8 cellular contexts compared by ENCODE assay signal in genomic region chr14:31420319-31421081, GRCh38. TPM values are rescaled to one million over a fixed set of nuclear protein-coding genes. Genes with fewer than 3 reads are reported as not detected.
DNase-seq lines count a peak whose midpoint lies in the region; ATAC-seq, FAIRE-seq and TF ChIP-seq lines count a peak whose summit lies in the region.

TSS of gene HEATR5A (minus strand) at chr14:31420550. CDS start at chr14:31402975, 17,575 bp downstream.

- peak within 1 kb of the TSS; percentile 90 for H3K27ac Mint-ChIP-seq in T-helper 2 cell treated with Interferon-gamma antibody and Interleukin-4, amounts not matched to agents 5 μg/mL and 100 μg/mL, for 36 hours
- H3K27ac Mint-ChIP-seq in astrocyte (ENCODE audit: unreplicated experiment) = peak within 1 kb of the TSS; percentile 92

- peaks cover 20% of the 10 kb centered on the region for H3K4me1 Mint-ChIP-seq in T-helper 2 cell treated with Interferon-gamma antibody and Interleukin-4, amounts not matched to agents 5 μg/mL and 100 μg/mL, for 36 hours (ENCODE audit: low read depth)
- peaks cover 7% of the 10 kb centered on the region for H3K4me1 Mint-ChIP-seq in astrocyte (ENCODE audit: low read depth, unreplicated experiment)

- H3K9me3 Mint-ChIP-seq in T-helper 2 cell treated with Interferon-gamma antibody and Interleukin-4, amounts not matched to agents 5 μg/mL and 100 μg/mL, for 36 hours = no peaks in the 10 kb centered on the region
- no peaks in the 10 kb centered on the region for H3K9me3 Mint-ChIP-seq in astrocyte (ENCODE audit: unreplicated experiment)

- H3K36me3 ChIP-seq in astrocyte (ENCODE audit: insufficient read depth, low read length) (no peaks in the 10 kb centered on the region), rectal smooth muscle tissue (ENCODE audit: control insufficient read depth, insufficient read depth, low read length) (no peaks in the 10 kb centered on the region), vagina (no peaks in the 10 kb centered on the region)

- H3K79me2 ChIP-seq in astrocyte (ENCODE audit: insufficient read depth, low read length) = peaks cover 46% of the 10 kb centered on the region

- TF ChIP-seq POLR2A in vagina (IDR thresholded peaks at IDR 0.05) = peak in 1 of 2 donors; percentile 97

- H3K9me3 ChIP-seq in astrocyte (ENCODE audit: insufficient read depth, low read depth, low read length) = no peaks in the 10 kb centered on the region
- H3K9me3 ChIP-seq in vagina = no peaks in the 10 kb centered on the region

- intact Hi-C loops in vagina (cut with DNase I) = no loop called here

- H3K4me3 Mint-ChIP-seq in T-helper 2 cell treated with Interferon-gamma antibody and Interleukin-4, amounts not matched to agents 5 μg/mL and 100 μg/mL, for 36 hours = peak within 1 kb of the TSS; percentile 97
- H3K4me3 Mint-ChIP-seq in astrocyte (ENCODE audit: unreplicated experiment) = peak within 1 kb of the TSS; percentile 96

- peak; percentile 91 for DNase-seq in GM18507 (ENCODE audit: extremely low spot score, insufficient read length, low read depth)
- DNase-seq in NCI-H1930 (lab: John Stamatoyannopoulos, UW) = peak; percentile 84 to 91
- DNase-seq in T-helper 2 cell treated with Interferon-gamma antibody and Interleukin-4, amounts not matched to agents 5 μg/mL and 100 μg/mL, for 36 hours (ENCODE audit: low spot score) = peak; percentile 91
- peak; percentile 92 for DNase-seq in astrocyte (ENCODE audit: low read depth)
- DNase-seq in hepatic stellate cell (ENCODE audit: low spot score) = peak; percentile 92
- DNase-seq in vagina (ENCODE audit: extremely low spot score in 2 of 2) = peak in 1 of 2 donors; percentile 93

- peaks cover 2% of the 10 kb centered on the region for H3K27me3 Mint-ChIP-seq in T-helper 2 cell treated with Interferon-gamma antibody and Interleukin-4, amounts not matched to agents 5 μg/mL and 100 μg/mL, for 36 hours (ENCODE audit: low read depth)
- no peaks in the 10 kb centered on the region for H3K27me3 Mint-ChIP-seq in astrocyte (ENCODE audit: low read depth, unreplicated experiment)

- FAIRE-seq in GM18507 (lab: Jason Lieb, UNC) (peak; percentile 93), astrocyte (lab: Jason Lieb, UNC) (peak; percentile 59)

- peak within 1 kb of the TSS; percentile 88 for H3K4me2 ChIP-seq in astrocyte (ENCODE audit: low read length)

- H3K27ac ChIP-seq in astrocyte (ENCODE audit: low read depth, low read length) = peak within 1 kb of the TSS; percentile 82
- peak within 1 kb of the TSS; percentile 63 for H3K27ac ChIP-seq in rectal smooth muscle tissue (ENCODE audit: low read depth, low read length)
- H3K27ac ChIP-seq in vagina = peak within 1 kb of the TSS; percentile 82

- H4K20me1 ChIP-seq in astrocyte (ENCODE audit: insufficient read depth, low read length) = no peaks in the 10 kb centered on the region

- H3K27me3 ChIP-seq in astrocyte (ENCODE audit: insufficient read depth, low read length) (no peaks in the 10 kb centered on the region), rectal smooth muscle tissue (ENCODE audit: control insufficient read depth, insufficient read depth, low read length) (no peaks in the 10 kb centered on the region), vagina (no peaks in the 10 kb centered on the region)

- no peaks in the 10 kb centered on the region for H3K4me1 ChIP-seq in astrocyte (ENCODE audit: insufficient read depth, low read length)
- peaks cover 8% of the 10 kb centered on the region for H3K4me1 ChIP-seq in rectal smooth muscle tissue (ENCODE audit: control insufficient read depth, insufficient read depth, low read length)
- H3K4me1 ChIP-seq in vagina = peaks cover 24% of the 10 kb centered on the region

- H3K9ac ChIP-seq in astrocyte (ENCODE audit: low read length) = peak within 1 kb of the TSS; percentile 97
- H3K9ac ChIP-seq in rectal smooth muscle tissue (ENCODE audit: low read length) = peak within 1 kb of the TSS; percentile 87

- H2AFZ ChIP-seq in astrocyte (ENCODE audit: low read depth, low read length) = peak within 1 kb of the TSS; percentile 85

- H3K4me3 ChIP-seq in astrocyte (ENCODE audit: insufficient read depth, low read depth, low read length) (peak within 1 kb of the TSS; percentile 97), rectal smooth muscle tissue (ENCODE audit: low read length) (peak within 1 kb of the TSS; percentile 75), vagina (peak within 1 kb of the TSS; percentile 78 to 82)

- TF ChIP-seq CTCF in astrocyte (IDR thresholded peaks at IDR 0.05; ENCODE audit: insufficient read depth, low read depth, low read length) (no peak), vagina (IDR thresholded peaks at IDR 0.05) (peak in 1 of 3 experiments; percentile 35)

- peaks cover 1% of the 10 kb centered on the region for H3K36me3 Mint-ChIP-seq in T-helper 2 cell treated with Interferon-gamma antibody and Interleukin-4, amounts not matched to agents 5 μg/mL and 100 μg/mL, for 36 hours (ENCODE audit: low read depth)
- H3K36me3 Mint-ChIP-seq in astrocyte (ENCODE audit: low read depth, unreplicated experiment) = no peaks in the 10 kb centered on the region

- ATAC-seq in HG02973 (IDR thresholded peaks at IDR 0.05; ENCODE audit: unreplicated experiment) = peak; percentile 97

RNA-seq across cellular contexts. Expression of gene HEATR5A, which starts in this region (rescaled TPM):
- total RNA-seq in astrocyte (50.7 and 56.3 TPM in 2 replicates), vagina (16.9 TPM)
